In the genomic region with DNA sequence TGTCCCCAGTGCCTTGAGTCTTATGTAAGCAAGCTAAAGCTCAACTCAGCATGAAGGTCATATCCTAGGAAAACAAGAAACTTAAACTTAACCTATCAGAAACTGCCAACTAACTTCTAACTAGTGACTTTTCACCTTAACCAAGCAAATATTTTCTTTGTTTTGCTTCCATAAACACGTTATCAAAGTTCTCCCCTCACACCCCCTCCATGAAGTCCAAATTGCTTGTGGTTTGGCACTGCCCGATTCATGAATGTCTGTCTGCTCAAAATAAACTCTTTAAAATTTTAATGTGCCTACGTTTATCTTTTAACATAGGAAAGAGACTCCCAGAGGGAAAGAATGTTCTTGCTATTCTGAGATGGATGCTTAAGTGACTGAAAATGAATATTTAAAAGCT, we compare ENCODE assay signal across 23 cellular contexts. TPM values are rescaled to one million over a fixed set of nuclear protein-coding genes. Genes with fewer than 3 reads are reported as not detected.
DNase-seq lines count a peak whose midpoint lies in the region; ATAC-seq, FAIRE-seq and TF ChIP-seq lines count a peak whose summit lies in the region.
"Had no signal": no experiment of that assay in that cellular context is flagged by ENCODE, and none has a peak within 500 bp of the region (broad histone marks: within the 10 kb centered on the region; RNA-seq: fewer than 3 reads in every experiment).

No MANE protein-coding gene starts in this region.

- BruUV-seq in K562 (replicated peaks; lab: Mats Ljungman, UMichigan): no TSS peak

- CTCF ChIA-PET in K562 (lab: Yijun Ruan, JAX; ENCODE audit: low intra/inter-chr PET ratio): no interaction called here

- H3K9me3 ChIP-seq in GM23248 (ENCODE audit: low read depth) (no peaks in the 10 kb centered on the region), K562 (replicated peaks; ENCODE audit: control insufficient read depth, insufficient read depth, low read depth, low read length) (no peaks in the 10 kb centered on the region), liver (ENCODE audit: control insufficient read depth in 4 of 4, low read length in 3 of 4) (no peaks in the 10 kb centered on the region), thoracic aorta (no peaks in the 10 kb centered on the region)

- H4K20me1 ChIP-seq in GM23248 (ENCODE audit: insufficient read depth) (no peaks in the 10 kb centered on the region), K562 (replicated peaks; ENCODE audit: control insufficient read depth, insufficient read depth, low read length) (no peaks in the 10 kb centered on the region)

- TF ChIP-seq POLR2A in K562 (conservative IDR thresholded peaks at IDR 0.05): no peak

- H3K36me3 ChIP-seq in GM23248 (ENCODE audit: low read depth) (no peaks in the 10 kb centered on the region), K562 (ENCODE audit: control insufficient read depth, insufficient read depth, low read length) (no peaks in the 10 kb centered on the region), liver (ENCODE audit: control insufficient read depth in 4 of 4, insufficient read depth in 3 of 4, low read depth in 1 of 4, low read length in 3 of 4) (no peaks in the 10 kb centered on the region), thoracic aorta (no peaks in the 10 kb centered on the region)
- H3K36me3 ChIP-seq: MG63 had no signal

- TF ChIP-seq CTCF in K562 (IDR thresholded peaks at IDR 0.05 in 2 of 3, conservative IDR thresholded peaks at IDR 0.05 in 1 of 3; ENCODE audit: insufficient read depth in 2 of 3, low read depth in 1 of 3, low read length in 3 of 3) (no peak), liver (IDR thresholded peaks at IDR 0.05; ENCODE audit: low read depth, low read length, missing input control) (no peak), thoracic aorta (IDR thresholded peaks at IDR 0.05) (no peak)

- in situ Hi-C loops in GM23248 (cut with MboI) (no loop called here), K562 (cut with MboI) (loop anchor here (10.0 kb wide), 1 partner anchor 326 kb away; no protein-coding TSS in a partner anchor)

- H3K4me2 ChIP-seq in GM23248 (ENCODE audit: unreplicated experiment) (no peak overlapping the region), K562 (ENCODE audit: insufficient read depth, low read length) (no peak overlapping the region)

- POLR2A ChIA-PET in K562 (lab: Yijun Ruan, JAX): no interaction called here

- peak; percentile 7 for DNase-seq in GM23248
- no peak for DNase-seq in K562 (ENCODE audit: extremely low read depth in 1 of 4, low spot score in 3 of 4)
- no peak for DNase-seq in thoracic aorta (ENCODE audit: low spot score)
- no peak for DNase-seq in NCI-H2227 treated with DMSO at 0.1 percent for 48 hours (lab: John Stamatoyannopoulos, UW)
- no peak for DNase-seq in stimulated activated CD4-positive, alpha-beta T cell treated with anti-CD3 and anti-CD28 coated beads, Interleukin-2, amount 100 ng/mL, for 48 hours
- DNase-seq in NCI-H2081 treated with DMSO at 0.1 percent for 48 hours (lab: John Stamatoyannopoulos, UW): no peak
- DNase-seq: CD4-positive, CD25-positive, alpha-beta regulatory T cell; DMS79; KG1; MG63; NCI-H1092; NCI-H2107; NCI-H226; NCI-H69; NK-92 treated with Interleukin-12 subunit alpha and Interleukin-12 subunit beta, amount 100 ng/mL, for 24 hours; SHP77 treated with DMSO at 0.1 percent for 48 hours had no signal

- no peaks in the 10 kb centered on the region for H3K9me2 ChIP-seq in GM23248 (ENCODE audit: insufficient read depth)

- peaks cover 35% of the 10 kb centered on the region for H3K4me1 ChIP-seq in GM23248 (ENCODE audit: insufficient read depth)
- H3K4me1 ChIP-seq in K562 (replicated peaks in 1 of 2; ENCODE audit: control insufficient read depth in 2 of 2, insufficient read depth in 2 of 2, low read length in 2 of 2): peaks cover 14 to 32% of the 10 kb centered on the region in 2 experiments
- H3K4me1 ChIP-seq in liver (ENCODE audit: control insufficient read depth in 4 of 4, insufficient read depth in 4 of 4, low read length in 3 of 4): peaks cover 23 to 66% (median 56%) of the 10 kb centered on the region in 4 donors
- H3K4me1 ChIP-seq in thoracic aorta (ENCODE audit: control insufficient read depth in 1 of 2, low read depth in 2 of 2): peaks cover 5 to 52% of the 10 kb centered on the region in 2 donors

- no peak for TF ChIP-seq EP300 in K562 (IDR thresholded peaks at IDR 0.05; ENCODE audit: low read length)

- H3K27me3 ChIP-seq in GM23248 (replicated peaks; ENCODE audit: insufficient read depth): no peaks in the 10 kb centered on the region
- H3K27me3 ChIP-seq in K562 (ENCODE audit: control insufficient read depth in 2 of 2, insufficient read depth in 2 of 2, low read length in 2 of 2): no peaks in the 10 kb centered on the region
- no peaks in the 10 kb centered on the region for H3K27me3 ChIP-seq in liver (ENCODE audit: control insufficient read depth in 4 of 4, insufficient read depth in 4 of 4, low read length in 3 of 4)
- H3K27me3 ChIP-seq in thoracic aorta (replicated peaks; ENCODE audit: insufficient read depth): no peaks in the 10 kb centered on the region
- H3K27me3 ChIP-seq: MG63 had no signal

- H3K27ac ChIP-seq in GM23248: no peak overlapping the region
- H3K27ac ChIP-seq in K562 (ENCODE audit: extremely low read depth, low read depth, low read length): no peak overlapping the region
- H3K27ac ChIP-seq in liver (ENCODE audit: low read depth in 1 of 2, low read length in 2 of 2): peak overlapping the region; percentile 27 to 44
- peak overlapping the region; percentile 46 to 70 for H3K27ac ChIP-seq in thoracic aorta

- H3K9me1 ChIP-seq in K562 (ENCODE audit: control insufficient read depth, insufficient read depth, low read length): no peaks in the 10 kb centered on the region

- intact Hi-C loops in K562 (cut with micrococcal nuclease): loop anchor here (10.0 kb wide), 1 partner anchor 266 kb away; the partner anchor contains the start of gene GSTA4

- FAIRE-seq in K562 (lab: Jason Lieb, UNC): no peak
- FAIRE-seq: D721Med had no signal

- no peak for TF ChIP-seq RAD21 in K562 (CRISPR knock-in tag; conservative IDR thresholded peaks at IDR 0.05 in 1 of 2, IDR thresholded peaks at IDR 0.05 in 1 of 2)
- TF ChIP-seq RAD21 in liver (IDR thresholded peaks at IDR 0.05): peak in 1 of 2 donors; percentile 6

- H2AFZ ChIP-seq in GM23248 (no peak overlapping the region), K562 (ENCODE audit: low read depth, low read length) (no peak overlapping the region)

- H3K9ac ChIP-seq in GM23248: no peak overlapping the region
- H3K9ac ChIP-seq in K562 (ENCODE audit: insufficient read depth in 1 of 2, low read depth in 2 of 2, low read length in 2 of 2): no peak overlapping the region
- no peak overlapping the region for H3K9ac ChIP-seq in liver (ENCODE audit: low read depth in 1 of 2, low read length in 2 of 2)

- H3F3A ChIP-seq in GM23248 (ENCODE audit: insufficient read depth): peaks cover 24% of the 10 kb centered on the region

- H3K79me2 ChIP-seq in GM23248 (ENCODE audit: insufficient read depth) (no peaks in the 10 kb centered on the region), K562 (ENCODE audit: control insufficient read depth, insufficient read depth, low read length) (no peaks in the 10 kb centered on the region)

- 25 to 35% methylated on average over 3 of the region's 3 CpGs for WGBS in GM23248 (ENCODE audit: low coverage in 1 of 2, low lambda C conversion rate in 2 of 2, missing lambda C conversion rate in 2 of 2), 2 experiments
- WGBS in K562 (ENCODE audit: insufficient coverage, low coverage, missing lambda C conversion rate): 30% methylated on average over 3 of the region's 3 CpGs
- 22% methylated on average over 3 of the region's 3 CpGs for WGBS in liver

- H3K4me3 ChIP-seq in GM23248 (no peak overlapping the region), K562 (no peak overlapping the region), liver (ENCODE audit: low read depth in 1 of 3, low read length in 3 of 3) (no peak overlapping the region), thoracic aorta (no peak overlapping the region)
- H3K4me3 ChIP-seq: MG63 had no signal

- ATAC-seq in K562 (no peak), thoracic aorta (ENCODE audit: insufficient number of reproducible peaks, low FRiP score, low read depth) (no peak), GM18519 (IDR thresholded peaks at IDR 0.05; ENCODE audit: low FRiP score, unreplicated experiment) (no peak)
- ATAC-seq: SK-N-SH treated with all-trans-retinoic acid at 6 μM for 48 hours had no signal

RNA-seq across cellular contexts. Expression of gene GSTA2, which starts 34.9 kb away (rescaled TPM):
- 0.11 TPM in 1 of 2 replicates, not detected in the other for total RNA-seq in GM23248 (2014; rRNA removed; shearing (Covaris generic))
- polyA plus RNA-seq in GM23248 (2016; fragmentation: Nextera tagmentation; extraction: Ambion mirVana) (0.51 TPM in 1 of 2 replicates, not detected in the other), K562 (2011; rRNA removed) (0.15 TPM in 1 of 2 replicates, not detected in the other), K562 (2014; fragmentation: Illumina TruSeq; extraction: Trizol) (0.12 TPM in 1 of 2 replicates, not detected in the other), K562 (2014; fragmentation: Nextera tagmentation; extraction: Ambion mirVana) (under 1 TPM; 0.18 to 0.24 TPM), K562 (2014; rRNA removed) (0.08 and 0.13 TPM in 2 replicates), liver (100 to 1,000 TPM in 1 of 2 donors, 1 to 10 TPM in 1; 1.4 to 110 TPM)
- total RNA-seq in K562 (2011; cell fraction: chromatin; rRNA removed; ENCODE audit: low replicate concordance): not detected in 2 replicates
- not detected in 2 replicates for total RNA-seq in K562 (2011; cell fraction: nucleolus; rRNA removed)
- total RNA-seq in K562 (2011; cell fraction: nucleoplasm; rRNA removed): not detected in 2 replicates
- total RNA-seq in K562 (2014; rRNA removed) (0.12 TPM in 1 of 2 replicates, not detected in the other), K562 (2014; rRNA removed; fragmentation: Illumina TruSeq; extraction: Trizol) (0.11 TPM in 1 of 2 replicates, not detected in the other), K562 (2015; rRNA removed; fragmentation: Illumina TruSeq; extraction: Trizol) (0.14 TPM in 1 of 2 replicates, not detected in the other), K562 (2021) (not detected in 2 replicates), liver (1 to 10 TPM; 2.0 to 2.2 TPM), thoracic aorta (not detected)
- polyA plus RNA-seq in K562 (2011; cell fraction: cytosol; rRNA removed): 0.04 and 0.06 TPM in 2 replicates
- polyA plus RNA-seq in K562 (2011; cell fraction: nucleus; rRNA removed): not detected in 2 replicates
- polyA plus RNA-seq in K562 (2012): not detected in 2 replicates
- polyA minus RNA-seq in K562 (2011; rRNA and poly(A)+ RNA removed): not detected in 2 replicates
- not detected in 2 replicates for polyA minus RNA-seq in K562 (2011; cell fraction: cytosol; rRNA and poly(A)+ RNA removed)
- not detected in 2 replicates for polyA minus RNA-seq in K562 (2011; cell fraction: nucleus; rRNA and poly(A)+ RNA removed)
- total RNA-seq: CD4-positive, CD25-positive, alpha-beta regulatory T cell; G401; OCI-LY7; RPMI7951 had no signal
- polyA plus RNA-seq: CD4-positive, CD25-positive, alpha-beta regulatory T cell had no signal

RNA-seq across cellular contexts. Expression of gene TMEM14A, which starts 57.5 kb away (rescaled TPM):
- 64.0 and 68.4 TPM in 2 replicates for total RNA-seq in GM23248 (2014; rRNA removed; shearing (Covaris generic))
- polyA plus RNA-seq in GM23248 (2016; fragmentation: Nextera tagmentation; extraction: Ambion mirVana) (95.1 and 96.0 TPM in 2 replicates), K562 (2011; rRNA removed) (6.1 and 10.7 TPM in 2 replicates), K562 (2014; fragmentation: Illumina TruSeq; extraction: Trizol) (6.1 and 6.9 TPM in 2 replicates), K562 (2014; fragmentation: Nextera tagmentation; extraction: Ambion mirVana) (10 to 100 TPM; 32.5 to 43.3 TPM), K562 (2014; rRNA removed) (6.2 and 8.0 TPM in 2 replicates), liver (10 to 100 TPM; 23.0 to 63.6 TPM)
- 0.86 and 3.8 TPM in 2 replicates for total RNA-seq in K562 (2011; cell fraction: chromatin; rRNA removed; ENCODE audit: low replicate concordance)
- total RNA-seq in K562 (2011; cell fraction: nucleolus; rRNA removed): 2.8 and 2.9 TPM in 2 replicates
- 3.7 and 5.0 TPM in 2 replicates for total RNA-seq in K562 (2011; cell fraction: nucleoplasm; rRNA removed)
- total RNA-seq in K562 (2014; rRNA removed) (3.5 and 5.4 TPM in 2 replicates), K562 (2014; rRNA removed; fragmentation: Illumina TruSeq; extraction: Trizol) (9.5 and 10.2 TPM in 2 replicates), K562 (2015; rRNA removed; fragmentation: Illumina TruSeq; extraction: Trizol) (8.5 and 10.0 TPM in 2 replicates), K562 (2021) (7.4 and 8.1 TPM in 2 replicates), liver (10 to 100 TPM; 15.6 to 22.9 TPM), thoracic aorta (10 to 100 TPM; 16.5 to 27.1 TPM)
- polyA plus RNA-seq in K562 (2011; cell fraction: cytosol; rRNA removed): 5.5 and 5.7 TPM in 2 replicates
- polyA plus RNA-seq in K562 (2011; cell fraction: nucleus; rRNA removed): 1.1 and 2.0 TPM in 2 replicates
- 8.5 and 11.2 TPM in 2 replicates for polyA plus RNA-seq in K562 (2012)
- polyA minus RNA-seq in K562 (2011; rRNA and poly(A)+ RNA removed): 1.8 and 3.7 TPM in 2 replicates
- polyA minus RNA-seq in K562 (2011; cell fraction: cytosol; rRNA and poly(A)+ RNA removed): 1.4 and 3.5 TPM in 2 replicates
- polyA minus RNA-seq in K562 (2011; cell fraction: nucleus; rRNA and poly(A)+ RNA removed): 0.67 and 1.1 TPM in 2 replicates

Comparison
In these comparisons a context has a peak if more than half of its experiments do, and no peak if none do; other contexts are left out.
1. H3K27ac ChIP-seq: peak in liver (2 of 2) and thoracic aorta (2 of 2); none in GM23248 (single experiment) and K562 (single experiment).